In genomic region chr20:16661738-16662137, GRCh38 we compare ENCODE assay signal across 14 cellular contexts.
DNase-seq lines count a peak whose midpoint lies in the region; ATAC-seq and TF ChIP-seq lines count a peak whose summit lies in the region.
"Had no signal": no experiment of that assay in that cellular context is flagged by ENCODE, and none has a peak within 500 bp of the region (broad histone marks: within the 10 kb centered on the region; RNA-seq: fewer than 3 reads in every experiment).

No MANE protein-coding gene starts in this region.

- peak; percentile 4 for DNase-seq in Daoy (ENCODE audit: low read depth)
- DNase-seq in NOMO-1 treated with dmso at 0.1 percent for 144 hours (lab: John Stamatoyannopoulos, UW; ENCODE audit: unreplicated experiment), result peak; percentile 45
- peak; percentile 40 for DNase-seq in foreskin melanocyte
- DNase-seq in trophoblast cell, result no peak
- no peak for DNase-seq in OCI-LY7 (ENCODE audit: low spot score)
- DNase-seq in activated T-cell treated with anti-CD3 and anti-CD28 coated beads for 4 hours, result no peak
- no peak for DNase-seq in Karpas-422
- DNase-seq: activated effector memory CD4-positive, alpha-beta T cell treated with anti-CD3 and anti-CD28 coated beads, Interleukin-2, amount 50 U/mL, for 16 hours; NCI-H510A; Peyer's patch; SW 1271 had no signal

- H3K9ac ChIP-seq in trophoblast cell (ENCODE audit: low read length) (no peak overlapping the region), Karpas-422 (ENCODE audit: low read length) (no peak overlapping the region)
- H3K9ac ChIP-seq: KMS-11 had no signal

- no peak overlapping the region for H4K12ac ChIP-seq in trophoblast cell (ENCODE audit: low read depth, low read length)

- CTCF ChIA-PET in OCI-LY7 (lab: Charles Lee; ENCODE audit: unreplicated experiment), result no interaction called here

- H2BK12ac ChIP-seq in trophoblast cell (ENCODE audit: low read length), result peak overlapping the region; percentile 36

- no peak overlapping the region for H4K91ac ChIP-seq in trophoblast cell (ENCODE audit: low read depth, low read length)

- no peaks in the 10 kb centered on the region for H3K79me2 ChIP-seq in trophoblast cell (ENCODE audit: control insufficient read depth, insufficient read depth, low read length, poor library complexity)
- H3K79me2 ChIP-seq in OCI-LY7 (ENCODE audit: insufficient read depth, low read depth, low read length), result no peaks in the 10 kb centered on the region
- no peaks in the 10 kb centered on the region for H3K79me2 ChIP-seq in Karpas-422 (ENCODE audit: low read length)

- intact Hi-C loops in OCI-LY7 (cut with micrococcal nuclease; ENCODE audit: unreplicated experiment), result no loop called here

- no peaks in the 10 kb centered on the region for H3K36me3 ChIP-seq in trophoblast cell (ENCODE audit: control insufficient read depth in 1 of 2, insufficient read depth in 2 of 2, low read length in 2 of 2)
- no peaks in the 10 kb centered on the region for H3K36me3 ChIP-seq in OCI-LY7 (ENCODE audit: insufficient read depth, low read length)
- no peaks in the 10 kb centered on the region for H3K36me3 ChIP-seq in Karpas-422 (ENCODE audit: insufficient read depth, low read length)
- H3K36me3 ChIP-seq: Peyer's patch had no signal

- no peaks in the 10 kb centered on the region for H3K79me1 ChIP-seq in trophoblast cell (ENCODE audit: low read length)

- H3K4me2 ChIP-seq in trophoblast cell (ENCODE audit: low read length), result no peak overlapping the region
- H3K4me2 ChIP-seq in OCI-LY7 (ENCODE audit: low read length), result no peak overlapping the region
- no peak overlapping the region for H3K4me2 ChIP-seq in Karpas-422 (ENCODE audit: low read depth, low read length, poor library complexity, severe bottlenecking)
- H3K4me2 ChIP-seq: KMS-11 had no signal

- H3K27ac ChIP-seq in trophoblast cell (ENCODE audit: low read depth, low read length), result no peak overlapping the region
- H3K27ac ChIP-seq in OCI-LY7 (ENCODE audit: low read depth, low read length, poor library complexity, severe bottlenecking), result no peak overlapping the region
- H3K27ac ChIP-seq in Karpas-422 (ENCODE audit: low read length), result no peak overlapping the region
- H3K27ac ChIP-seq: KMS-11, Peyer's patch had no signal

- H2BK120ac ChIP-seq in trophoblast cell (ENCODE audit: insufficient read depth, low read length, poor library complexity), result no peak overlapping the region

- H3K27me3 ChIP-seq in trophoblast cell (ENCODE audit: insufficient read depth, low read length) (no peaks in the 10 kb centered on the region), Karpas-422 (ENCODE audit: low read length) (no peaks in the 10 kb centered on the region)
- H3K27me3 ChIP-seq: Peyer's patch had no signal

- no peaks in the 10 kb centered on the region for H4K20me1 ChIP-seq in OCI-LY7 (ENCODE audit: insufficient read depth, low read length)
- no peaks in the 10 kb centered on the region for H4K20me1 ChIP-seq in Karpas-422 (ENCODE audit: insufficient read depth, low read depth, low read length)

- H4K8ac ChIP-seq in trophoblast cell (ENCODE audit: low read depth, low read length), result no peak overlapping the region

- no peak overlapping the region for H3K14ac ChIP-seq in trophoblast cell (ENCODE audit: low read length)

- H3K4me1 ChIP-seq in trophoblast cell (ENCODE audit: control insufficient read depth in 1 of 2, insufficient read depth in 2 of 2, low read length in 2 of 2) (no peaks in the 10 kb centered on the region), OCI-LY7 (ENCODE audit: insufficient read depth, low read length, poor library complexity, severe bottlenecking) (no peaks in the 10 kb centered on the region), Karpas-422 (ENCODE audit: low read length) (no peaks in the 10 kb centered on the region)
- H3K4me1 ChIP-seq: Peyer's patch had no signal

- H2AFZ ChIP-seq in trophoblast cell (ENCODE audit: insufficient read depth, low read length, poor library complexity), result no peak overlapping the region
- H2AFZ ChIP-seq in OCI-LY7 (ENCODE audit: low read length), result no peak overlapping the region
- no peak overlapping the region for H2AFZ ChIP-seq in Karpas-422 (ENCODE audit: low read length)

- no peak overlapping the region for H3K18ac ChIP-seq in trophoblast cell (ENCODE audit: low read length)

- no TSS peak for BruUV-seq in OCI-LY7 (replicated peaks; lab: Mats Ljungman, UMichigan)

- H3K4me3 ChIP-seq in trophoblast cell (ENCODE audit: low read depth, low read length), result no peak overlapping the region
- H3K4me3 ChIP-seq in OCI-LY7 (ENCODE audit: low read depth, low read length, poor library complexity, severe bottlenecking), result no peak overlapping the region
- H3K4me3 ChIP-seq in Karpas-422 (ENCODE audit: low read length), result no peak overlapping the region
- H3K4me3 ChIP-seq: Peyer's patch had no signal

- H3K23ac ChIP-seq in trophoblast cell (ENCODE audit: low read length), result no peak overlapping the region

- no peaks in the 10 kb centered on the region for H3K9me3 ChIP-seq in trophoblast cell (ENCODE audit: insufficient read depth, low read depth, low read length)
- no peaks in the 10 kb centered on the region for H3K9me3 ChIP-seq in OCI-LY7 (ENCODE audit: low read length)
- no peaks in the 10 kb centered on the region for H3K9me3 ChIP-seq in Karpas-422 (ENCODE audit: low read length)
- H3K9me3 ChIP-seq: Peyer's patch had no signal

- no peak overlapping the region for H2BK5ac ChIP-seq in trophoblast cell (ENCODE audit: low read depth, low read length, poor library complexity)

- POLR2A ChIA-PET in OCI-LY7 (lab: Charles Lee), result no interaction called here

- no CpG with 5 or more reads among the region's 2 CpGs for WGBS in trophoblast cell (ENCODE audit: extremely low coverage, insufficient coverage, insufficient read length)

- no peak for TF ChIP-seq CTCF in OCI-LY7 (conservative IDR thresholded peaks at IDR 0.05; ENCODE audit: low read length)

- no peaks in the 10 kb centered on the region for H3K9me2 ChIP-seq in OCI-LY7 (ENCODE audit: insufficient read depth, low read length)
- H3K9me2 ChIP-seq in Karpas-422 (replicated peaks; ENCODE audit: insufficient read depth, low read length), result no peaks in the 10 kb centered on the region

- H3K4ac ChIP-seq in trophoblast cell (ENCODE audit: low read depth, low read length), result no peak overlapping the region

- ATAC-seq in HG03135 (IDR thresholded peaks at IDR 0.05; ENCODE audit: unreplicated experiment), result no peak
- ATAC-seq: esophagus mucosa had no signal

- peak overlapping the region; percentile 29 for H2AK5ac ChIP-seq in trophoblast cell (ENCODE audit: low read length)

Comparison
In these comparisons a context has a peak if more than half of its experiments do, and no peak if none do; other contexts are left out.
1. DNase-seq: peak in Daoy (single experiment), NOMO-1 treated with dmso at 0.1 percent for 144 hours (single experiment) and foreskin melanocyte (single experiment); none in trophoblast cell (0 of 2), OCI-LY7 (single experiment), activated T-cell treated with anti-CD3 and anti-CD28 coated beads for 4 hours (single experiment) and Karpas-422 (single experiment).